ENCODE assay signal across 1 cellular context in genomic region chr1:201554789-201555592, GRCh38.
TF ChIP-seq lines count a peak whose summit lies in the region.

No MANE protein-coding gene starts in this region.

TF ChIP-seq in HepG2, 621 proteins besides CTCF, POLR2A, EP300 and RAD21:
- no peak for TF ChIP-seq ZNF275 (CRISPR knock-in tag; IDR thresholded peaks at IDR 0.05; ENCODE audit: borderline replicate concordance)
- TF ChIP-seq ATF7 (IDR thresholded peaks at IDR 0.05) = peak; percentile 39; the same call in 1 of the 2 replicates
- TF ChIP-seq ATF7 (CRISPR knock-in tag; IDR thresholded peaks at IDR 0.05) = no peak
